In the genomic region with DNA sequence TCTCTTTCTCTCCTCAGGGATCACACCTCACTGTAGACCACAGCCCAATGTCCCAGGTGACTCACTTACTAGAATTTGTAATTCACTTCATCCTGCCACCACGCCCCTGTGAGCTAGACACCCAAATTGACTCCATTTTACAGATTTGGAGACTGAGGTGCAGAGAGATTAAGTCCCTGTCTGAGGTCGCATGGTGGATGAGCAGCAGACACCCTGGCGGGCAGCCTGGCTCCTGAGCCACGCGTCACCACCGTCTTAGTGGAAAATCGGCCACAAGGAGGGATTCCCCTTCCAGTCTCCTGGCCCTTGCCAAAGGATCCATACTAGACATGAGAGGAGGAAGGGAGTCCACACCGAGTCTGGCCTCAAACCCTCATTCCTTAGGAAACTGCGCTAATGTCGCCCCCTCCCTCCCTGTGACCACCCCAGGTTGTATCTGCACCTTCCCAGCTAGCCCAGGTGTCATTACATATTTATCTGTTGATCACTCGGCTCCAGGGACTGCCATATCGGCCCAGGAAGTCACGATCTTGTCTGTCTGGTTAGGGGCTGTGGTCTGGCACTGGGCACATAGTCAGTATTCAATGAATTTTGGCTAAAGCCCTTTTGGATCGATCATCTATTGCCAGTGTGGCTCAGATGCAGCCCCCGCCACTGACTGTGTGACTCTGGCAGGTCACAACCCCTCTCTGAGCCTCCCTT, we compare ENCODE assay signal across 10 cellular contexts. TPM values are rescaled to one million over a fixed set of nuclear protein-coding genes. Genes with fewer than 3 reads are reported as not detected.
DNase-seq lines count a peak whose midpoint lies in the region; ATAC-seq and TF ChIP-seq lines count a peak whose summit lies in the region.
"Had no signal": no experiment of that assay in that cellular context is flagged by ENCODE, and none has a peak within 500 bp of the region (broad histone marks: within the 10 kb centered on the region; RNA-seq: fewer than 3 reads in every experiment).

No MANE protein-coding gene starts in this region.

- no peak overlapping the region for H3K9ac ChIP-seq in mucosa of rectum (ENCODE audit: low read depth in 1 of 2, low read length in 2 of 2)

- peaks cover 75% of the 10 kb centered on the region for H3K4me1 Mint-ChIP-seq in activated naive CD8-positive, alpha-beta T cell treated with anti-CD3 and anti-CD28 coated beads, Interleukin-2, amount 10 ng/mL, durations not matched to agents 7 days and 5 days
- H3K4me1 Mint-ChIP-seq in type B pancreatic cell (ENCODE audit: unreplicated experiment) = peaks cover 51% of the 10 kb centered on the region

- no peaks in the 10 kb centered on the region for H3K27me3 Mint-ChIP-seq in activated naive CD8-positive, alpha-beta T cell treated with anti-CD3 and anti-CD28 coated beads, Interleukin-2, amount 10 ng/mL, durations not matched to agents 7 days and 5 days
- H3K27me3 Mint-ChIP-seq in type B pancreatic cell = no peaks in the 10 kb centered on the region

- POLR2A ChIA-PET in activated naive CD8-positive, alpha-beta T cell treated with anti-CD3 and anti-CD28 coated beads, Interleukin-2, amount 10 ng/mL, durations not matched to agents 7 days and 5 days (lab: Charles Lee) = interaction anchor here (0.6 to 2.6 kb wide), 14 partner anchors 10 to 372 kb away, joined by 3 to 13 read pairs (median 5); a partner anchor contains a TSS

- H3K36me3 ChIP-seq in mucosa of rectum (ENCODE audit: control insufficient read depth in 2 of 2, insufficient read depth in 2 of 2, low read length in 2 of 2) = no peaks in the 10 kb centered on the region
- H3K36me3 ChIP-seq: SJSA1 had no signal

- no peak overlapping the region for H3K4me3 ChIP-seq in mucosa of rectum (ENCODE audit: low read length in 2 of 2)
- H3K4me3 ChIP-seq: SJSA1 had no signal

- peaks cover 6% of the 10 kb centered on the region for H3K9me3 Mint-ChIP-seq in activated naive CD8-positive, alpha-beta T cell treated with anti-CD3 and anti-CD28 coated beads, Interleukin-2, amount 10 ng/mL, durations not matched to agents 7 days and 5 days
- no peaks in the 10 kb centered on the region for H3K9me3 Mint-ChIP-seq in type B pancreatic cell

- peak overlapping the region; percentile 49 to 52 for H3K27ac ChIP-seq in mucosa of rectum (ENCODE audit: low read depth in 2 of 2, low read length in 2 of 2)
- H3K27ac ChIP-seq: SJSA1 had no signal

- no peak for TF ChIP-seq CTCF in type B pancreatic cell (conservative IDR thresholded peaks at IDR 0.05)

- peak overlapping the region; percentile 76 for H3K4me3 Mint-ChIP-seq in activated naive CD8-positive, alpha-beta T cell treated with anti-CD3 and anti-CD28 coated beads, Interleukin-2, amount 10 ng/mL, durations not matched to agents 7 days and 5 days
- H3K4me3 Mint-ChIP-seq in type B pancreatic cell = peak overlapping the region; percentile 73

- peaks cover 5 to 8% of the 10 kb centered on the region in 2 donors for H3K4me1 ChIP-seq in mucosa of rectum (ENCODE audit: control insufficient read depth in 2 of 2, insufficient read depth in 2 of 2, low read length in 2 of 2)

- H3K27me3 ChIP-seq in mucosa of rectum (ENCODE audit: control insufficient read depth in 2 of 2, insufficient read depth in 2 of 2, low read length in 2 of 2) = no peaks in the 10 kb centered on the region
- H3K27me3 ChIP-seq: SJSA1 had no signal

- H3K36me3 Mint-ChIP-seq in activated naive CD8-positive, alpha-beta T cell treated with anti-CD3 and anti-CD28 coated beads, Interleukin-2, amount 10 ng/mL, durations not matched to agents 7 days and 5 days = peaks cover 34% of the 10 kb centered on the region
- no peaks in the 10 kb centered on the region for H3K36me3 Mint-ChIP-seq in type B pancreatic cell

- H3K27ac Mint-ChIP-seq in activated naive CD8-positive, alpha-beta T cell treated with anti-CD3 and anti-CD28 coated beads, Interleukin-2, amount 10 ng/mL, durations not matched to agents 7 days and 5 days = peak overlapping the region; percentile 97
- peak overlapping the region; percentile 95 for H3K27ac Mint-ChIP-seq in type B pancreatic cell

- no peaks in the 10 kb centered on the region for H3K9me3 ChIP-seq in mucosa of rectum (ENCODE audit: control insufficient read depth in 2 of 2, low read length in 2 of 2)
- H3K9me3 ChIP-seq: SJSA1 had no signal

- peak; percentile 65 for DNase-seq in activated effector memory CD4-positive, alpha-beta T cell treated with anti-CD3 and anti-CD28 coated beads, Interleukin-2, amount 50 U/mL, for 16 hours
- no peak for DNase-seq in activated effector memory CD4-positive, alpha-beta T cell treated with Interleukin-2 at 50 U/mL for 16 hours
- DNase-seq in activated naive CD8-positive, alpha-beta T cell treated with anti-CD3 and anti-CD28 coated beads, Interleukin-2, amount 10 ng/mL, durations not matched to agents 7 days and 5 days = no peak
- DNase-seq in type B pancreatic cell (ENCODE audit: extremely low spot score, unreplicated experiment) (no peak), UCSD-AML1 (lab: John Stamatoyannopoulos, UW; ENCODE audit: unreplicated experiment) (no peak), NCI-H2171 treated with DMSO at 0.1 percent for 48 hours (lab: John Stamatoyannopoulos, UW) (no peak)
- DNase-seq: erythroblast had no signal

- ATAC-seq in activated naive CD8-positive, alpha-beta T cell treated with anti-CD3 and anti-CD28 coated beads, Interleukin-2, amount 10 ng/mL, durations not matched to agents 7 days and 5 days (ENCODE audit: low read depth) = no peak
- ATAC-seq in HG02678 (IDR thresholded peaks at IDR 0.05; ENCODE audit: unreplicated experiment) = no peak

RNA-seq across cellular contexts. Expression of a gene that starts 25.7 kb away (rescaled TPM):
- total RNA-seq in activated naive CD8-positive, alpha-beta T cell treated with anti-CD3 and anti-CD28 coated beads, Interleukin-2, amount 10 ng/mL, durations not matched to agents 7 days and 5 days = under 1 TPM; 0.37 to 0.39 TPM
- total RNA-seq in type B pancreatic cell (ENCODE audit: low replicate concordance) = 4.6 and 33.3 TPM in 2 replicates
- total RNA-seq: SJSA1 had no signal
